14 cellular contexts compared by ENCODE assay signal in the genomic region with DNA sequence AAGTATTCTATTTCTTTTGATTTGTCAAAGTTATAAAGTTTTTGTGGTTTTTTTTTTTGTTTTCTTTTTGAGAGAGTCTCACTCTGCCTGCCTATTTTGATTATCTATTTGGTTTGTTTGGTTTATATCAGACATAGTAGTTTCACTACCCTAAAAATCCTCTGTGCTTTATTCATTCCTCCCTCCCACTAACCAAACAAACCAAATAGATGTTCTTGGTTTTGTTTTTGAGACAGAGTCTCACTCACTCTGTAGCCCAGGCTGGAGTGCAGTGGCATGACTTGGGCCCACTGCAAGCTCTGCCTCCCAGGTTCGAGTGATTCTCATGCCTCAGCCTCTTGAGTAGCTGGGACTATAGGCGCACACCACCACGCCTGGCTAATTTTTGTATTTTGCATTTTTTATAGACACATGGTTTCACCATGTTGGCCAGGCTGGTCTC.
DNase-seq lines count a peak whose midpoint lies in the region; ATAC-seq and TF ChIP-seq lines count a peak whose summit lies in the region.
"Had no signal": no experiment of that assay in that cellular context is flagged by ENCODE, and none has a peak within 500 bp of the region (broad histone marks: within the 10 kb centered on the region; RNA-seq: fewer than 3 reads in every experiment).

No MANE protein-coding gene starts in this region.

- H4K91ac ChIP-seq in trophoblast cell (ENCODE audit: low read depth, low read length) = no peak overlapping the region

- H3K9me2 ChIP-seq in DOHH2 (replicated peaks; ENCODE audit: control insufficient read depth, low read length) = no peaks in the 10 kb centered on the region

- no peak overlapping the region for H3K14ac ChIP-seq in trophoblast cell (ENCODE audit: low read length)

- ATAC-seq in GM18907 (IDR thresholded peaks at IDR 0.05; ENCODE audit: unreplicated experiment) (peak; percentile 76), HG02885 (IDR thresholded peaks at IDR 0.05; ENCODE audit: poor library complexity, unreplicated experiment) (peak; percentile 66)

- no peaks in the 10 kb centered on the region for H3F3A ChIP-seq in DOHH2 (ENCODE audit: control insufficient read depth, insufficient read depth)

- DNase-seq in MV-4-11 (lab: John Stamatoyannopoulos, UW) (peak; percentile 67), epidermal melanocyte (ENCODE audit: insufficient read length, low spot score) (no peak), HEK293T (ENCODE audit: extremely low spot score) (no peak), trophoblast cell (no peak)
- no peak for DNase-seq in stimulated activated CD4-positive, alpha-beta T cell treated with anti-CD3 and anti-CD28 coated beads, Interleukin-1b, Interleukin-23, amount 100 ng/mL, for 48 hours
- DNase-seq: activated gamma-delta T cell; central memory CD4-positive, alpha-beta T cell; esophagus squamous epithelium; MG63; NCI-H524 treated with DMSO at 0.1 percent for 48 hours; testis had no signal

- H2BK5ac ChIP-seq in trophoblast cell (ENCODE audit: low read depth, low read length, poor library complexity) = no peak overlapping the region

- H4K8ac ChIP-seq in trophoblast cell (ENCODE audit: low read depth, low read length) = no peak overlapping the region

- no peak overlapping the region for H2AFZ ChIP-seq in trophoblast cell (ENCODE audit: insufficient read depth, low read length, poor library complexity)

- no peak overlapping the region for H4K12ac ChIP-seq in trophoblast cell (ENCODE audit: low read depth, low read length)

- no peak overlapping the region for H3K18ac ChIP-seq in trophoblast cell (ENCODE audit: low read length)

- no peaks in the 10 kb centered on the region for H3K36me3 ChIP-seq in DOHH2 (ENCODE audit: control insufficient read depth, low read length)
- no peaks in the 10 kb centered on the region for H3K36me3 ChIP-seq in trophoblast cell (ENCODE audit: control insufficient read depth in 1 of 2, insufficient read depth in 2 of 2, low read length in 2 of 2)
- H3K36me3 ChIP-seq: esophagus squamous epithelium, MG63 had no signal

- CTCF ChIA-PET in HEK293T (lab: Yijun Ruan, JAX) = no interaction called here

- peaks cover 14% of the 10 kb centered on the region for H3K27me3 ChIP-seq in DOHH2 (ENCODE audit: control insufficient read depth, low read length)
- H3K27me3 ChIP-seq in trophoblast cell (ENCODE audit: insufficient read depth, low read length) = no peaks in the 10 kb centered on the region
- H3K27me3 ChIP-seq: testis had no signal

- no CpG with 5 or more reads among the region's 3 CpGs for WGBS in trophoblast cell (ENCODE audit: extremely low coverage, insufficient coverage, insufficient read length)

- peaks cover 10% of the 10 kb centered on the region for H3K4me1 ChIP-seq in DOHH2 (ENCODE audit: control insufficient read depth, low read length)
- no peaks in the 10 kb centered on the region for H3K4me1 ChIP-seq in trophoblast cell (ENCODE audit: control insufficient read depth in 1 of 2, insufficient read depth in 2 of 2, low read length in 2 of 2)
- H3K4me1 ChIP-seq: esophagus squamous epithelium, testis had no signal

- H3K4me3 ChIP-seq in DOHH2 (ENCODE audit: low read length) (no peak overlapping the region), trophoblast cell (ENCODE audit: low read depth, low read length) (no peak overlapping the region)
- H3K4me3 ChIP-seq: esophagus squamous epithelium, MG63, testis had no signal

- no peaks in the 10 kb centered on the region for H4K20me1 ChIP-seq in DOHH2 (ENCODE audit: control insufficient read depth, insufficient read depth, low read depth, low read length)

- H3K9ac ChIP-seq in trophoblast cell (ENCODE audit: low read length) = no peak overlapping the region

- no peak overlapping the region for H2AK5ac ChIP-seq in trophoblast cell (ENCODE audit: low read length)

- H3K23ac ChIP-seq in trophoblast cell (ENCODE audit: low read length) = no peak overlapping the region

- H3K9me3 ChIP-seq in DOHH2 (ENCODE audit: control insufficient read depth, insufficient read depth, low read length) = no peaks in the 10 kb centered on the region
- H3K9me3 ChIP-seq in trophoblast cell (ENCODE audit: insufficient read depth, low read depth, low read length) = no peaks in the 10 kb centered on the region
- H3K9me3 ChIP-seq: esophagus squamous epithelium, MG63, testis had no signal

- H3K79me2 ChIP-seq in DOHH2 (ENCODE audit: control insufficient read depth, low read length) = no peaks in the 10 kb centered on the region
- no peaks in the 10 kb centered on the region for H3K79me2 ChIP-seq in trophoblast cell (ENCODE audit: control insufficient read depth, insufficient read depth, low read length, poor library complexity)

- no peak overlapping the region for H2BK120ac ChIP-seq in trophoblast cell (ENCODE audit: insufficient read depth, low read length, poor library complexity)

- POLR2A ChIA-PET in HEK293T (lab: Yijun Ruan, JAX) = no interaction called here

- H3K79me1 ChIP-seq in trophoblast cell (ENCODE audit: low read length) = no peaks in the 10 kb centered on the region

- H3K4ac ChIP-seq in trophoblast cell (ENCODE audit: low read depth, low read length) = no peak overlapping the region

- H3K4me2 ChIP-seq in DOHH2 (ENCODE audit: low read length) = peak overlapping the region; percentile 32; the same call in 1 of the 2 replicates
- no peak overlapping the region for H3K4me2 ChIP-seq in trophoblast cell (ENCODE audit: low read length)

- no peak for TF ChIP-seq CTCF in DOHH2 (IDR thresholded peaks at IDR 0.05; ENCODE audit: low read depth, low read length, poor library complexity, severe bottlenecking)

- no peak overlapping the region for H2BK12ac ChIP-seq in trophoblast cell (ENCODE audit: low read length)

- H3K27ac ChIP-seq in DOHH2 (ENCODE audit: low read depth, low read length) = no peak overlapping the region
- H3K27ac ChIP-seq in trophoblast cell (ENCODE audit: low read depth, low read length) = no peak overlapping the region
- H3K27ac ChIP-seq: esophagus squamous epithelium, testis had no signal

TF ChIP-seq in HEK293T, 16 proteins besides CTCF, POLR2A, EP300 and RAD21:
- TF ChIP-seq LEF1 (IDR thresholded peaks at IDR 0.05; ENCODE audit: borderline replicate concordance) (no peak), HDGF (IDR thresholded peaks at IDR 0.05; ENCODE audit: borderline replicate concordance) (no peak), ZNF384 (IDR thresholded peaks at IDR 0.05) (no peak), L3MBTL2 (conservative IDR thresholded peaks at IDR 0.05) (no peak), CTBP1 (IDR thresholded peaks at IDR 0.05; ENCODE audit: borderline replicate concordance) (no peak), BHLHE40 (IDR thresholded peaks at IDR 0.05; ENCODE audit: borderline replicate concordance) (no peak), TARDBP (IDR thresholded peaks at IDR 0.05) (no peak), SP1 (IDR thresholded peaks at IDR 0.05) (no peak)
- TF ChIP-seq, protein P1, sequence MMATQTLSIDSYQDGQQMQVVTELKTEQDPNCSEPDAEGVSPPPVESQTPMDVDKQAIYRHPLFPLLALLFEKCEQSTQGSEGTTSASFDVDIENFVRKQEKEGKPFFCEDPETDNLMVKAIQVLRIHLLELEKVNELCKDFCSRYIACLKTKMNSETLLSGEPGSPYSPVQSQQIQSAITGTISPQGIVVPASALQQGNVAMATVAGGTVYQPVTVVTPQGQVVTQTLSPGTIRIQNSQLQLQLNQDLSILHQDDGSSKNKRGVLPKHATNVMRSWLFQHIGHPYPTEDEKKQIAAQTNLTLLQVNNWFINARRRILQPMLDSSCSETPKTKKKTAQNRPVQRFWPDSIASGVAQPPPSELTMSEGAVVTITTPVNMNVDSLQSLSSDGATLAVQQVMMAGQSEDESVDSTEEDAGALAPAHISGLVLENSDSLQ (IDR thresholded peaks at IDR 0.05) = no peak
